In genomic region chr17:20155258-20156195, GRCh38 we compare ENCODE assay signal across 8 cellular contexts.
DNase-seq lines count a peak whose midpoint lies in the region; ATAC-seq, FAIRE-seq and TF ChIP-seq lines count a peak whose summit lies in the region.

No MANE protein-coding gene starts in this region.

- H3K9me3 ChIP-seq in keratinocyte (ENCODE audit: control insufficient read depth, low read depth, low read length), result no peaks in the 10 kb centered on the region

- no peak for FAIRE-seq in keratinocyte (lab: Jason Lieb, UNC)

- no peaks in the 10 kb centered on the region for H3K27me3 ChIP-seq in keratinocyte (ENCODE audit: control insufficient read depth, extremely low read depth, insufficient read depth, low read length)

- DNase-seq in AG08395 (ENCODE audit: low spot score), result peak; percentile 91
- peak; percentile 97 for DNase-seq in NCI-H226
- peak; percentile 95 for DNase-seq in activated CD4-positive, CD25-positive, alpha-beta regulatory T cell treated with anti-CD3 and anti-CD28 coated beads, Interleukin-2, amount 50 U/mL, for 72 hours
- peak; percentile 99 for DNase-seq in chondrocyte (ENCODE audit: low spot score)
- DNase-seq in keratinocyte (ENCODE audit: low read depth, low spot score), result peak; percentile 89
- peak; percentile 92 for DNase-seq in stimulated activated CD4-positive, alpha-beta T cell treated with anti-CD3 and anti-CD28 coated beads, Interleukin-12 subunit alpha, Interleukin-12 subunit beta, amount 100 ng/mL, for 4 hours

- H3K9me1 ChIP-seq in keratinocyte (ENCODE audit: control insufficient read depth, extremely low read depth, insufficient read depth, low read length), result no peaks in the 10 kb centered on the region

- peaks cover 2% of the 10 kb centered on the region for H3K36me3 Mint-ChIP-seq in chondrocyte (ENCODE audit: low read depth)

- H3K9me3 Mint-ChIP-seq in chondrocyte (ENCODE audit: low read depth), result no peaks in the 10 kb centered on the region

- H3K4me3 ChIP-seq in keratinocyte (ENCODE audit: control insufficient read depth in 2 of 3, extremely low read depth in 1 of 3, insufficient read depth in 2 of 3, low read depth in 1 of 3, low read length in 3 of 3), result peak overlapping the region; percentile 74 to 95 (median 87)

- peak overlapping the region; percentile 90 for H2AFZ ChIP-seq in keratinocyte (ENCODE audit: control insufficient read depth, low read length)

- peaks cover 6% of the 10 kb centered on the region for H3K4me1 ChIP-seq in keratinocyte (ENCODE audit: control insufficient read depth, extremely low read depth, insufficient read depth, low read length)

- peak overlapping the region; percentile 96 for H3K4me2 ChIP-seq in keratinocyte (ENCODE audit: control insufficient read depth, extremely low read depth, insufficient read depth, low read depth, low read length)

- H3K4me1 Mint-ChIP-seq in chondrocyte (ENCODE audit: low read depth), result peaks cover 37% of the 10 kb centered on the region

- peak overlapping the region; percentile 74 for H3K27ac Mint-ChIP-seq in chondrocyte (ENCODE audit: unreplicated experiment)

- dilution Hi-C loops in keratinocyte (cut with MboI; ENCODE audit: extremely low pct_ligation_motif_present, low sequenced_read_pairs), result no loop called here

- no peak overlapping the region for H3K4me3 Mint-ChIP-seq in chondrocyte (ENCODE audit: unreplicated experiment)

- ATAC-seq in GM18907 (IDR thresholded peaks at IDR 0.05; ENCODE audit: unreplicated experiment), result peak; percentile 95
- ATAC-seq in HG03135 (IDR thresholded peaks at IDR 0.05; ENCODE audit: unreplicated experiment), result peak; percentile 93

- peak; percentile 28 for TF ChIP-seq CTCF in chondrocyte (IDR thresholded peaks at IDR 0.05)
- TF ChIP-seq CTCF in keratinocyte (optimal IDR thresholded peaks at IDR 0.05 in 1 of 3, IDR thresholded peaks at IDR 0.05 in 1 of 3, conservative IDR thresholded peaks at IDR 0.05 in 1 of 3; ENCODE audit: extremely low read depth in 1 of 3, insufficient read depth in 2 of 3, low read length in 3 of 3), result no peak

- no peaks in the 10 kb centered on the region for H4K20me1 ChIP-seq in keratinocyte (ENCODE audit: control insufficient read depth, extremely low read depth, insufficient read depth, low read length)

- H3K27me3 Mint-ChIP-seq in chondrocyte (ENCODE audit: low read depth), result no peaks in the 10 kb centered on the region

- peaks cover 0 to 2% of the 10 kb centered on the region in 2 experiments for H3K36me3 ChIP-seq in keratinocyte (ENCODE audit: control insufficient read depth in 2 of 2, extremely low read depth in 1 of 2, insufficient read depth in 2 of 2, low read length in 2 of 2)

- H3K9ac ChIP-seq in keratinocyte (ENCODE audit: control insufficient read depth, extremely low read depth, insufficient read depth, low read length), result peak overlapping the region; percentile 94

- H3K79me2 ChIP-seq in keratinocyte (ENCODE audit: control insufficient read depth, insufficient read depth, low read length), result peaks cover 33% of the 10 kb centered on the region

- H3K27ac ChIP-seq in keratinocyte (ENCODE audit: control insufficient read depth, insufficient read depth, low read length), result peak overlapping the region; percentile 87

Comparison
In these comparisons a context has a peak if more than half of its experiments do, and no peak if none do; other contexts are left out.
1. Peak in every context shown above with its lines: DNase-seq, ATAC-seq, H3K4me3 ChIP-seq and H3K27ac ChIP-seq.